8 cellular contexts compared by ENCODE assay signal in genomic region chr19:53553865-53554791, GRCh38. TPM values are rescaled to one million over a fixed set of nuclear protein-coding genes. Genes with fewer than 3 reads are reported as not detected.
DNase-seq lines count a peak whose midpoint lies in the region; ATAC-seq and TF ChIP-seq lines count a peak whose summit lies in the region.

No MANE protein-coding gene starts in this region.

- no peaks in the 10 kb centered on the region for H3K27me3 ChIP-seq in dorsolateral prefrontal cortex

- H3K4me3 ChIP-seq in dorsolateral prefrontal cortex, result peak overlapping the region; percentile 44 to 82 (median 67)

- H3K27ac ChIP-seq in dorsolateral prefrontal cortex, result peak overlapping the region in 56 of 59 donors; percentile 3 to 93 (median 84)

- TF ChIP-seq CTCF in dorsolateral prefrontal cortex (IDR thresholded peaks at IDR 0.05 in 54 of 56, conservative IDR thresholded peaks at IDR 0.05 in 2 of 56; ENCODE audit: low read depth in 1 of 56, partially characterized antibody in 56 of 56), result peak in 10 of 56 donors; percentile 7 to 42 (median 16)

- peak; percentile 74 for DNase-seq in Caki2 (ENCODE audit: low read depth)
- DNase-seq in NCI-H1092 (lab: John Stamatoyannopoulos, UW), result peak; percentile 48
- DNase-seq in activated CD4-positive, alpha-beta T cell treated with anti-CD3 and anti-CD28 coated beads, Interleukin-2, amount 50 U/mL, for 48 hours, result peak; percentile 86 to 89
- peak; percentile 77 to 91 (median 84) for DNase-seq in dorsolateral prefrontal cortex
- DNase-seq in lung microvascular endothelial cell (ENCODE audit: low read depth in 2 of 2), result peak; percentile 77 to 85
- DNase-seq in stimulated activated CD8-positive, alpha-beta memory T cell treated with anti-CD3 and anti-CD28 coated beads, Interleukin-15, amount 100 ng/mL, for 24 hours (ENCODE audit: low read depth), result peak; percentile 77

- in situ Hi-C loops in Caki2 (cut with HindIII; ENCODE audit: low pct_unique_long_range_greater_than_20kb, low sequenced_read_pairs), result no loop called here

- intact Hi-C loops in dorsolateral prefrontal cortex (cut with DNase I), result no loop called here

- ATAC-seq in GM21529 (IDR thresholded peaks at IDR 0.05; ENCODE audit: unreplicated experiment), result peak; percentile 64
- no peak for ATAC-seq in HG03095 (IDR thresholded peaks at IDR 0.05; ENCODE audit: unreplicated experiment)

RNA-seq across cellular contexts. Expression of gene ZNF331, which starts 16.2 kb away (rescaled TPM):
- total RNA-seq in Caki2 (2014; rRNA removed; shearing (Covaris generic); ENCODE audit: low replicate concordance), result 2.2 and 13.8 TPM in 2 replicates
- 100 to 1,000 TPM in 1 of 120 experiments, 10 to 100 TPM in 119; 32.2 to 101 (median 46.8) TPM for total RNA-seq in dorsolateral prefrontal cortex
- 3.3 and 7.9 TPM in 2 replicates for total RNA-seq in lung microvascular endothelial cell
